1 cellular context compared by ENCODE assay signal in the genomic region with DNA sequence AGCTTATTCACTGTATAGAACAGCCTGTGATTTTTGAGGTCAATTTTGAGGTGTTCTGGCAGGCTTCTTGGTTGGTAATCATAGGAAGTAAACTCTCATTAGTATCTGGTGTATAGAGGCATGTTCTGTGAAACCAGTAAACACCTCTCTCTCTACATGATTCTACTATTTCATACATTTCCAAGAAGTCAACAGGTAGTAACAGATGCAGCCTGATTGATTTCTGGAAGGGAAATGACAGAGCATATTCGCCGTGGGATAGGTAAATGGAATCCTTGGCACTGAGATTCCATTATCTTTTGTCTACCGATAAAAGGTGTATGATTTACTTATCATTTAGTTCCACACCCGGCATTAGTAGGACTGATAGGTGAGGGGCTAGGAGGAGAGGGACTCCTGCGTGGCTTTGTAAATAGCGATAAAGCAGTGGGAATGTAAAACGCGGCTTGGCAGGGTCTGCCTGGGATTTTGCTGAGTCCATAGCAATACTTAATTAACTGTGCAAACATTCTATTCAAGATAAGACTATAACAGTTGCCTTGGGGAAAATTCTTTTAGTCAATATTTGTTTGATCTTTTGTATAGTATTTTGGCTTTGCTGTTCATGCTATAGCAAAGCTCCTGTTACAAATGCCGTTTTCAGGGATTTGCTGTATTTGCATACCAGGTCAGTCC.
A peak's percentile ranks its signal among the peaks of the same experiment; 100 is the strongest.
TF ChIP-seq lines count a peak whose summit lies in the region.

No MANE protein-coding gene starts in this region.

TF ChIP-seq in HEK293, 187 proteins besides CTCF, POLR2A, EP300 and RAD21 (continued from another document):
- TF ChIP-seq ZNF639 (tag by site-specific recombination; IDR thresholded peaks at IDR 0.05): no peak
- no peak for TF ChIP-seq ZNF211 (tag by site-specific recombination; IDR thresholded peaks at IDR 0.05; ENCODE audit: low read depth)
- TF ChIP-seq ZBTB26 (tag by site-specific recombination; optimal IDR thresholded peaks at IDR 0.05): no peak
- TF ChIP-seq SCRT2 (tag by site-specific recombination; IDR thresholded peaks at IDR 0.05): peak; percentile 88
- no peak for TF ChIP-seq BCL11A (tag by site-specific recombination; IDR thresholded peaks at IDR 0.05; ENCODE audit: low read depth)
- TF ChIP-seq ZBTB8A (tag by site-specific recombination; IDR thresholded peaks at IDR 0.05): no peak
- TF ChIP-seq GFI1B (tag by site-specific recombination; IDR thresholded peaks at IDR 0.05): no peak
- TF ChIP-seq ZNF248 (tag by site-specific recombination; IDR thresholded peaks at IDR 0.05): no peak
- TF ChIP-seq HOXD13 (CRISPR knock-in tag; IDR thresholded peaks at IDR 0.05; ENCODE audit: borderline replicate concordance): no peak
- TF ChIP-seq ZNF324 (tag by site-specific recombination; IDR thresholded peaks at IDR 0.05): no peak
- TF ChIP-seq SCRT1 (tag by site-specific recombination; IDR thresholded peaks at IDR 0.05; ENCODE audit: borderline replicate concordance): peak; percentile 35; the same call in 1 of the 2 replicates
- TF ChIP-seq ZIC2 (tag by site-specific recombination; IDR thresholded peaks at IDR 0.05): no peak
- no peak for TF ChIP-seq ZNF777 (tag by site-specific recombination; IDR thresholded peaks at IDR 0.05; ENCODE audit: borderline replicate concordance)
- no peak for TF ChIP-seq ZNF660 (tag by site-specific recombination; IDR thresholded peaks at IDR 0.05)
- TF ChIP-seq, protein P1, sequence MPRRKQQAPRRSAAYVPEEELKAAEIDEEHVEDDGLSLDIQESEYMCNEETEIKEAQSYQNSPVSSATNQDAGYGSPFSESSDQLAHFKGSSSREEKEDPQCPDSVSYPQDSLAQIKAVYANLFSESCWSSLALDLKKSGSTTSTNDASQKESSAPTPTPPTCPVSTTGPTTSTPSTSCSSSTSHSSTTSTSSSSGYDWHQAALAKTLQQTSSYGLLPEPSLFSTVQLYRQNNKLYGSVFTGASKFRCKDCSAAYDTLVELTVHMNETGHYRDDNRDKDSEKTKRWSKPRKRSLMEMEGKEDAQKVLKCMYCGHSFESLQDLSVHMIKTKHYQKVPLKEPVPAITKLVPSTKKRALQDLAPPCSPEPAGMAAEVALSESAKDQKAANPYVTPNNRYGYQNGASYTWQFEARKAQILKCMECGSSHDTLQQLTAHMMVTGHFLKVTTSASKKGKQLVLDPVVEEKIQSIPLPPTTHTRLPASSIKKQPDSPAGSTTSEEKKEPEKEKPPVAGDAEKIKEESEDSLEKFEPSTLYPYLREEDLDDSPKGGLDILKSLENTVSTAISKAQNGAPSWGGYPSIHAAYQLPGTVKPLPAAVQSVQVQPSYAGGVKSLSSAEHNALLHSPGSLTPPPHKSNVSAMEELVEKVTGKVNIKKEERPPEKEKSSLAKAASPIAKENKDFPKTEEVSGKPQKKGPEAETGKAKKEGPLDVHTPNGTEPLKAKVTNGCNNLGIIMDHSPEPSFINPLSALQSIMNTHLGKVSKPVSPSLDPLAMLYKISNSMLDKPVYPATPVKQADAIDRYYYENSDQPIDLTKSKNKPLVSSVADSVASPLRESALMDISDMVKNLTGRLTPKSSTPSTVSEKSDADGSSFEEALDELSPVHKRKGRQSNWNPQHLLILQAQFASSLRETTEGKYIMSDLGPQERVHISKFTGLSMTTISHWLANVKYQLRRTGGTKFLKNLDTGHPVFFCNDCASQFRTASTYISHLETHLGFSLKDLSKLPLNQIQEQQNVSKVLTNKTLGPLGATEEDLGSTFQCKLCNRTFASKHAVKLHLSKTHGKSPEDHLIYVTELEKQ (tag by site-specific recombination; IDR thresholded peaks at IDR 0.05; ENCODE audit: borderline replicate concordance): no peak
